ENCODE assay signal across 28 cellular contexts in genomic region chr3:192482809-192483208, GRCh38.
DNase-seq lines count a peak whose midpoint lies in the region; ATAC-seq and TF ChIP-seq lines count a peak whose summit lies in the region.
"Had no signal": no experiment of that assay in that cellular context is flagged by ENCODE, and none has a peak within 500 bp of the region (broad histone marks: within the 10 kb centered on the region; RNA-seq: fewer than 3 reads in every experiment).

No MANE protein-coding gene starts in this region.

- no peak for DNase-seq in left ventricle myocardium inferior
- DNase-seq in left ventricle myocardium superior, result no peak
- no peak for DNase-seq in RWPE2 (ENCODE audit: low spot score)
- peak; percentile 37 for DNase-seq in fibroblast of pulmonary artery (ENCODE audit: low read depth)
- peak; percentile 2 for DNase-seq in stromal cell of bone marrow (ENCODE audit: low read depth)
- no peak for DNase-seq in DMS53 treated with DMSO at 0.1 percent for 48 hours (lab: John Stamatoyannopoulos, UW; ENCODE audit: unreplicated experiment)
- DNase-seq in natural killer cell treated with Interleukin-12 subunit alpha and Interleukin-12 subunit beta and Interleukin-15 and Interleukin-18, amount 100 ng/mL, for 72 hours (ENCODE audit: low spot score), result no peak
- no peak for DNase-seq in NOMO-1 (lab: John Stamatoyannopoulos, UW; ENCODE audit: unreplicated experiment in 2 of 2)
- DNase-seq: ACHN; activated CD4-positive, alpha-beta T cell treated with anti-CD3 and anti-CD28 coated beads for 36 hours; activated CD8-positive, alpha-beta memory T cell treated with anti-CD3 and anti-CD28 coated beads for 24 hours; activated gamma-delta T cell treated with Interleukin-2 at 50 U/mL for 16 hours; activated T-cell treated with anti-CD3 and anti-CD28 coated beads, Interleukin-2, amount 50 U/mL, for 24 hours; adrenal gland; COR-L47; cortex of kidney; DMS79 treated with DMSO at 0.1 percent for 48 hours; left cardiac atrium; NCI-H1930; NCI-H2227 treated with DMSO at 0.1 percent for 48 hours; NCI-H774; nucleus accumbens; spleen; stimulated activated CD4-positive, alpha-beta T cell treated with anti-CD3 and anti-CD28 coated beads, Interleukin-2, amount 100 ng/mL, for 48 hours; uterus had no signal

- H3K27me3 Mint-ChIP-seq in natural killer cell treated with Interleukin-12 subunit alpha and Interleukin-12 subunit beta and Interleukin-15 and Interleukin-18, amount 100 ng/mL, for 72 hours, result no peaks in the 10 kb centered on the region

- no peak overlapping the region for H3K4me3 Mint-ChIP-seq in natural killer cell treated with Interleukin-12 subunit alpha and Interleukin-12 subunit beta and Interleukin-15 and Interleukin-18, amount 100 ng/mL, for 72 hours
- H3K4me3 Mint-ChIP-seq: activated CD4-positive, alpha-beta T cell treated with anti-CD3 and anti-CD28 coated beads for 36 hours; activated T-cell treated with anti-CD3 and anti-CD28 coated beads, Interleukin-2, amount 50 U/mL, for 24 hours; stimulated activated effector memory CD8-positive, alpha-beta T cell treated with anti-CD3 and anti-CD28 coated beads, Interleukin-12 subunit alpha, Interleukin-12 subunit beta, amount 100 ng/mL, for 72 hours; T-helper 1 cell treated with Interleukin-12 subunit alpha and Interleukin-12 subunit beta and Interleukin-4 antibody, amounts not matched to agents 30 μg/mL and 1 μg/mL, for 36 hours had no signal

- no peak for TF ChIP-seq CTCF in left ventricle myocardium inferior (IDR thresholded peaks at IDR 0.05; ENCODE audit: borderline replicate concordance)
- TF ChIP-seq CTCF in RWPE2 (IDR thresholded peaks at IDR 0.05; ENCODE audit: poor library complexity, severe bottlenecking), result no peak
- no peak for TF ChIP-seq CTCF in fibroblast of pulmonary artery (IDR thresholded peaks at IDR 0.05; ENCODE audit: low read length, missing control alignments)

- H3K9me3 Mint-ChIP-seq in natural killer cell treated with Interleukin-12 subunit alpha and Interleukin-12 subunit beta and Interleukin-15 and Interleukin-18, amount 100 ng/mL, for 72 hours, result peaks cover 3% of the 10 kb centered on the region
- H3K9me3 Mint-ChIP-seq: activated T-cell treated with anti-CD3 and anti-CD28 coated beads, Interleukin-2, amount 50 U/mL, for 24 hours; stimulated activated effector memory CD8-positive, alpha-beta T cell treated with anti-CD3 and anti-CD28 coated beads, Interleukin-12 subunit alpha, Interleukin-12 subunit beta, amount 100 ng/mL, for 72 hours; T-helper 1 cell treated with Interleukin-12 subunit alpha and Interleukin-12 subunit beta and Interleukin-4 antibody, amounts not matched to agents 30 μg/mL and 1 μg/mL, for 36 hours had no signal

- H3K4me3 ChIP-seq in left ventricle myocardium inferior (peak overlapping the region; percentile 48), RWPE2 (ENCODE audit: severe bottlenecking) (no peak overlapping the region), fibroblast of pulmonary artery (replicated peaks; ENCODE audit: low read depth, low read length) (no peak overlapping the region)
- H3K4me3 ChIP-seq: adrenal gland, uterus had no signal

- intact Hi-C loops in left ventricle myocardium inferior (cut with micrococcal nuclease) (no loop called here), left ventricle myocardium superior (cut with micrococcal nuclease) (loop anchor here (10.0 kb wide), 1 partner anchor 82 kb away; no protein-coding TSS in a partner anchor)

- H3K27me3 ChIP-seq in left ventricle myocardium inferior (ENCODE audit: low read depth) (no peaks in the 10 kb centered on the region), RWPE2 (ENCODE audit: insufficient read depth, poor library complexity, severe bottlenecking) (no peaks in the 10 kb centered on the region)
- H3K27me3 ChIP-seq: adrenal gland, spleen, uterus had no signal

- H3K27ac Mint-ChIP-seq in natural killer cell treated with Interleukin-12 subunit alpha and Interleukin-12 subunit beta and Interleukin-15 and Interleukin-18, amount 100 ng/mL, for 72 hours, result no peak overlapping the region
- H3K27ac Mint-ChIP-seq: activated CD4-positive, alpha-beta T cell treated with anti-CD3 and anti-CD28 coated beads for 36 hours; activated T-cell treated with anti-CD3 and anti-CD28 coated beads, Interleukin-2, amount 50 U/mL, for 24 hours; stimulated activated effector memory CD8-positive, alpha-beta T cell treated with anti-CD3 and anti-CD28 coated beads, Interleukin-12 subunit alpha, Interleukin-12 subunit beta, amount 100 ng/mL, for 72 hours; T-helper 1 cell treated with Interleukin-12 subunit alpha and Interleukin-12 subunit beta and Interleukin-4 antibody, amounts not matched to agents 30 μg/mL and 1 μg/mL, for 36 hours had no signal

- H3K27ac ChIP-seq in left ventricle myocardium inferior (replicated peaks) (peak overlapping the region; percentile 38), RWPE2 (ENCODE audit: poor library complexity, severe bottlenecking) (peak overlapping the region; percentile 41)
- H3K27ac ChIP-seq: adrenal gland, KMS-11, spleen, uterus had no signal

- H3K4me1 Mint-ChIP-seq in natural killer cell treated with Interleukin-12 subunit alpha and Interleukin-12 subunit beta and Interleukin-15 and Interleukin-18, amount 100 ng/mL, for 72 hours (ENCODE audit: low read depth in 2 of 2), result no peaks in the 10 kb centered on the region
- H3K4me1 Mint-ChIP-seq: activated CD4-positive, alpha-beta T cell treated with anti-CD3 and anti-CD28 coated beads for 36 hours; stimulated activated effector memory CD8-positive, alpha-beta T cell treated with anti-CD3 and anti-CD28 coated beads, Interleukin-12 subunit alpha, Interleukin-12 subunit beta, amount 100 ng/mL, for 72 hours had no signal

- H3K36me3 Mint-ChIP-seq in natural killer cell treated with Interleukin-12 subunit alpha and Interleukin-12 subunit beta and Interleukin-15 and Interleukin-18, amount 100 ng/mL, for 72 hours, result no peaks in the 10 kb centered on the region
- H3K36me3 Mint-ChIP-seq: stimulated activated effector memory CD8-positive, alpha-beta T cell treated with anti-CD3 and anti-CD28 coated beads, Interleukin-12 subunit alpha, Interleukin-12 subunit beta, amount 100 ng/mL, for 72 hours had no signal

- H3K9me3 ChIP-seq in left ventricle myocardium inferior (replicated peaks) (no peaks in the 10 kb centered on the region), RWPE2 (ENCODE audit: severe bottlenecking) (no peaks in the 10 kb centered on the region)
- H3K9me3 ChIP-seq: adrenal gland, spleen, uterus had no signal

- H3K4me1 ChIP-seq in left ventricle myocardium inferior, result peaks cover 54% of the 10 kb centered on the region
- peaks cover 15% of the 10 kb centered on the region for H3K4me1 ChIP-seq in RWPE2 (ENCODE audit: insufficient read depth, poor library complexity, severe bottlenecking)
- H3K4me1 ChIP-seq: adrenal gland, spleen, uterus had no signal

- ATAC-seq in left ventricle myocardium superior (no peak), RWPE2 (ENCODE audit: low read depth) (peak; percentile 68)
- ATAC-seq in natural killer cell treated with Interleukin-12 subunit alpha and Interleukin-12 subunit beta and Interleukin-15 and Interleukin-18, amount 100 ng/mL, for 72 hours, result no peak
- ATAC-seq: activated CD4-positive, alpha-beta T cell treated with anti-CD3 and anti-CD28 coated beads for 36 hours; left cardiac atrium; stimulated activated effector memory CD8-positive, alpha-beta T cell treated with anti-CD3 and anti-CD28 coated beads, Interleukin-12 subunit alpha, Interleukin-12 subunit beta, amount 100 ng/mL, for 72 hours had no signal

- H3K36me3 ChIP-seq in left ventricle myocardium inferior (no peaks in the 10 kb centered on the region), RWPE2 (ENCODE audit: low read depth) (no peaks in the 10 kb centered on the region)
- H3K36me3 ChIP-seq: adrenal gland, spleen, uterus had no signal

Comparison
In these comparisons a context has a peak if more than half of its experiments do, and no peak if none do; other contexts are left out.
1. DNase-seq: peak in fibroblast of pulmonary artery (single experiment) and stromal cell of bone marrow (single experiment); none in left ventricle myocardium inferior (single experiment), left ventricle myocardium superior (single experiment), RWPE2 (single experiment), DMS53 treated with DMSO at 0.1 percent for 48 hours (single experiment), natural killer cell treated with Interleukin-12 subunit alpha and Interleukin-12 subunit beta and Interleukin-15 and Interleukin-18, amount 100 ng/mL, for 72 hours (single experiment) and NOMO-1 (0 of 2).